ENCODE assay signal across 10 cellular contexts in the genomic region with DNA sequence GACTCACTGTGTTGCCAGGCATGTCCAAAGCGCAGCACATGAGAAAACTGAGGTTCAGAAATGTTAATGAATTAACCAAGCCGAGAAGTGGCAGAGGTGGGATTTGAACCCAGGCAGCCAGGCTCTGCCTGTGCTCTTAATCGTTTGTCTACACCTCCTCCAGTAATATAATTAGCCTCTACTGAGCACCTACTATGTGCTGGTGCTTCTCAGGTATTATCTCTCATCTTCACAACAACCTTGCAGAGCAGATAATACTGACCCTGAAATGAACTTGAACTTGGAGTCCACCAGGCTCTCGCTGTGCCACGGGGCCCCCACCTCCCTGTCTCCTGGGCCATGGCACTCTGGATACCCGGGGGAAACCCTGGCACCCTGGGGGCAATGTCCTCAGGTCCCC. TPM values are rescaled to one million over a fixed set of nuclear protein-coding genes. Genes with fewer than 3 reads are reported as not detected.
"Had no signal": no experiment of that assay in that cellular context is flagged by ENCODE, and none has a peak within 500 bp of the region (broad histone marks: within the 10 kb centered on the region; RNA-seq: fewer than 3 reads in every experiment).

No MANE protein-coding gene starts in this region.

- H3K27ac Mint-ChIP-seq: HFFc6, IgD-negative memory B cell had no signal

- DNase-seq: GM23248, GOT3, HFFc6 had no signal

- H3K4me3 Mint-ChIP-seq: HFFc6, IgD-negative memory B cell had no signal

- H3K36me3 Mint-ChIP-seq: IgD-negative memory B cell had no signal

- H3K27ac ChIP-seq: GM23248, HL-60 had no signal

- H3K9me3 ChIP-seq: HAP-1 had no signal

- ATAC-seq: HCT116, HepG2 had no signal

- H3K9me3 Mint-ChIP-seq: HFFc6 had no signal

- H3K4me1 ChIP-seq: HAP-1 had no signal

- H3K4me3 ChIP-seq: GM23248, HAP-1 had no signal

- H3K36me3 ChIP-seq: HAP-1 had no signal

RNA-seq across cellular contexts. Expression of gene TAS1R2, which starts 56.1 kb away (rescaled TPM):
- total RNA-seq: GM23248, H4, HepG2, HFFc6, HT1080 had no signal
